9 cellular contexts compared by ENCODE assay signal in genomic region chr1:201946224-201946908, GRCh38. TPM values are rescaled to one million over a fixed set of nuclear protein-coding genes. Genes with fewer than 3 reads are reported as not detected.
A peak's percentile ranks its signal among the peaks of the same experiment; 100 is the strongest.
DNase-seq lines count a peak whose midpoint lies in the region; ATAC-seq lines count a peak whose summit lies in the region.
"Had no signal": no experiment of that assay in that cellular context is flagged by ENCODE, and none has a peak within 500 bp of the region (broad histone marks: within the 10 kb centered on the region; RNA-seq: fewer than 3 reads in every experiment).

Gene LMOD1 (minus strand): TSS chr1:201946548. CDS start chr1:201946340, 208 bp downstream.

- POLR2A ChIA-PET in activated CD4-positive, alpha-beta T cell treated with anti-CD3 and anti-CD28 coated beads, Interleukin-2, amount 10 ng/mL, durations not matched to agents 7 days and 5 days (lab: Charles Lee): interaction anchor here (0.5 kb wide), 1 partner anchor 8 kb away, joined by 4 read pairs; no protein-coding TSS in a partner anchor

- H3K4me1 Mint-ChIP-seq in activated CD4-positive, alpha-beta T cell treated with anti-CD3 and anti-CD28 coated beads, Interleukin-2, amount 10 ng/mL, durations not matched to agents 7 days and 5 days: peaks cover 12% of the 10 kb centered on the region

- no peak within 1 kb of the TSS for H3K4me3 Mint-ChIP-seq in activated CD4-positive, alpha-beta T cell treated with anti-CD3 and anti-CD28 coated beads, Interleukin-2, amount 10 ng/mL, durations not matched to agents 7 days and 5 days

- no peaks in the 10 kb centered on the region for H3K36me3 Mint-ChIP-seq in activated CD4-positive, alpha-beta T cell treated with anti-CD3 and anti-CD28 coated beads, Interleukin-2, amount 10 ng/mL, durations not matched to agents 7 days and 5 days (ENCODE audit: low read depth)

- peaks cover 56% of the 10 kb centered on the region for H3K27me3 Mint-ChIP-seq in activated CD4-positive, alpha-beta T cell treated with anti-CD3 and anti-CD28 coated beads, Interleukin-2, amount 10 ng/mL, durations not matched to agents 7 days and 5 days

- H3K27ac ChIP-seq in cingulate gyrus (ENCODE audit: low read depth, low read length): peak within 1 kb of the TSS; percentile 62
- H3K27ac ChIP-seq: VCaP had no signal

- ATAC-seq in HG02870 (IDR thresholded peaks at IDR 0.05; ENCODE audit: unreplicated experiment) (no peak), HG02938 (IDR thresholded peaks at IDR 0.05; ENCODE audit: unreplicated experiment) (no peak)

- DNase-seq in GM04503 (ENCODE audit: low read depth): peak; percentile 92
- DNase-seq in NCI-H526 treated with DMSO at 0.1 percent for 48 hours (lab: John Stamatoyannopoulos, UW): peak; percentile 16
- DNase-seq in islet precursor cell: peak; percentile 99
- peak; percentile 80 for DNase-seq in skeletal muscle cell (ENCODE audit: low read depth)
- no peak for DNase-seq in activated CD4-positive, alpha-beta T cell treated with anti-CD3 and anti-CD28 coated beads, Interleukin-2, amount 10 ng/mL, durations not matched to agents 7 days and 5 days

- CTCF ChIA-PET in activated CD4-positive, alpha-beta T cell treated with anti-CD3 and anti-CD28 coated beads, Interleukin-2, amount 10 ng/mL, durations not matched to agents 7 days and 5 days (lab: Charles Lee): interaction anchor here (1.1 to 2.3 kb wide), 3 partner anchors 9 to 50 kb away, joined by 3 to 9 read pairs (median 6); partner anchors contain the start of gene TIMM17A

- H3K27ac Mint-ChIP-seq in activated CD4-positive, alpha-beta T cell treated with anti-CD3 and anti-CD28 coated beads, Interleukin-2, amount 10 ng/mL, durations not matched to agents 7 days and 5 days: no peak within 1 kb of the TSS

- H3K4me3 ChIP-seq in skeletal muscle cell (ENCODE audit: low read depth, low read length): peak within 1 kb of the TSS; percentile 41

- H3K9me3 Mint-ChIP-seq in activated CD4-positive, alpha-beta T cell treated with anti-CD3 and anti-CD28 coated beads, Interleukin-2, amount 10 ng/mL, durations not matched to agents 7 days and 5 days: no peaks in the 10 kb centered on the region

RNA-seq across cellular contexts. Expression of gene LMOD1, which starts in this region (rescaled TPM):
- not detected for total RNA-seq in activated CD4-positive, alpha-beta T cell treated with anti-CD3 and anti-CD28 coated beads, Interleukin-2, amount 10 ng/mL, durations not matched to agents 7 days and 5 days
